ENCODE assay signal across 1 cellular context in the genomic region with DNA sequence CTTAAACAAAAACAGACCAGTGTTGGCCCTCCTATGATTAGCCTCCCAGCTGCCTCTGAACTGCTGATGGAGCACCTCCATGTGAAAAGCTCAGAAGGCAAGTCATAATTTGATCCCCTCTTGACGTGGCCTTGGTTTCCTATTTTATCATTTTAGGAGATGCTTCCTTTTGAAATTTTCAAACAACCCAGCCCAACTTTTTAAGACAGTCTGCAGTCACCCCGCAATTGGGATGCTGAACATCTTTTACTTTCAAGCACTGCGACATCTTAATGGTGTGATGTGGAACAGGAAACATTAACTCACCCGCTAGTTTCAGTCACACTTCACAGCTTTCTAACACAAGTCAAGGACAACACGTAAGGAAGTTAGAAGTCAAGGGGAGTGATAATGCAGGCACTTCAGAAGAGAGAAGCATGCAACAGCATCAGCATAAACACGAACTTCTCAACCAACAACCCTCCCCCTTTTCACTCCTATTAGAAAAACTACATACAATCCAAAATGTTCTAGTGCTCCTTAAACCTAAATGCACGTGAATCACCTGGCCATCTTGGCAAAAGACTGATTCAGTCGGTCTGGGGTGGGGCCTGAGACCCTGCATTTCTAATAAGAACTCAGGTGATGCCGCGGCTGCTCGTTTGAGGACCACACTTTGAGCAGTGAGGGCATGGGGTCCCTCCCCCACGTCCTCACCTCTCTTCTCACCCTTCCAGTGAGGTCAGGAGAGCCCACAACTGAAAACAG.
TF ChIP-seq lines count a peak whose summit lies in the region.

No MANE protein-coding gene starts in this region.

TF ChIP-seq in GM23338, 12 proteins besides CTCF, POLR2A, EP300 and RAD21 (continued from another document):
- TF ChIP-seq REST (IDR thresholded peaks at IDR 0.05; ENCODE audit: unreplicated experiment): no peak
- TF ChIP-seq EZH2 (IDR thresholded peaks at IDR 0.05; ENCODE audit: low read depth, unreplicated experiment): no peak
